Comparison of ENCODE assay signal across 36 cellular contexts in genomic region chr4:101414496-101414895, GRCh38.
"Had no signal": no experiment of that assay in that cellular context is flagged by ENCODE, and none has a peak within 500 bp of the region (broad histone marks: within the 10 kb centered on the region; RNA-seq: fewer than 3 reads in every experiment).

No MANE protein-coding gene starts in this region.

- H3K27me3 Mint-ChIP-seq: progenitor cell of endocrine pancreas; stimulated activated memory B cell treated with anti-CD40 and anti-IgM and Interleukin-4, amounts not matched to agents 10 μg/mL and 1 μg/mL and 100 μg/mL, for 72 hours; type B pancreatic cell had no signal

- H3K4me3 ChIP-seq: ascending aorta, cardiac muscle cell, colonic mucosa, dorsolateral prefrontal cortex, left lung, lung, mucosa of descending colon, uterus had no signal

- H3K9me3 Mint-ChIP-seq: activated naive CD8-positive, alpha-beta T cell treated with anti-CD3 and anti-CD28 coated beads for 36 hours; stimulated activated memory B cell treated with anti-CD40 and anti-IgM and Interleukin-4, amounts not matched to agents 10 μg/mL and 1 μg/mL and 100 μg/mL, for 72 hours; type B pancreatic cell had no signal

- H3K27ac ChIP-seq: ascending aorta, cardiac muscle cell, colonic mucosa, dorsolateral prefrontal cortex, left lung, neutrophil, uterus, VCaP had no signal

- H3K27ac Mint-ChIP-seq: activated CD4-positive, alpha-beta memory T cell treated with anti-CD3 and anti-CD28 coated beads, Interleukin-2, amount 10 ng/mL, durations not matched to agents 7 days and 5 days; activated naive CD4-positive, alpha-beta T cell treated with anti-CD3 and anti-CD28 coated beads for 36 hours; activated naive CD8-positive, alpha-beta T cell treated with anti-CD3 and anti-CD28 coated beads for 36 hours; activated T-cell treated with anti-CD3 and anti-CD28 coated beads, Interleukin-2, amount 50 U/mL, for 72 hours; brain; nephron progenitor cell; progenitor cell of endocrine pancreas; stimulated activated memory B cell treated with anti-CD40 and anti-IgM and Interleukin-4, amounts not matched to agents 10 μg/mL and 1 μg/mL and 100 μg/mL, for 72 hours; stimulated activated naive CD8-positive, alpha-beta T cell treated with anti-CD3 and anti-CD28 coated beads, Interleukin-15, amount 100 ng/mL, for 72 hours; T-helper 1 cell treated with Interleukin-12 subunit alpha and Interleukin-12 subunit beta and Interleukin-4 antibody, amounts not matched to agents 30 μg/mL and 1 μg/mL, for 36 hours; type B pancreatic cell had no signal

- H3K4me3 Mint-ChIP-seq: activated CD4-positive, alpha-beta memory T cell treated with anti-CD3 and anti-CD28 coated beads, Interleukin-2, amount 10 ng/mL, durations not matched to agents 7 days and 5 days; activated naive CD4-positive, alpha-beta T cell treated with anti-CD3 and anti-CD28 coated beads for 36 hours; activated naive CD8-positive, alpha-beta T cell treated with anti-CD3 and anti-CD28 coated beads for 36 hours; activated T-cell treated with anti-CD3 and anti-CD28 coated beads, Interleukin-2, amount 50 U/mL, for 72 hours; brain; nephron progenitor cell; stimulated activated memory B cell treated with anti-CD40 and anti-IgM and Interleukin-4, amounts not matched to agents 10 μg/mL and 1 μg/mL and 100 μg/mL, for 72 hours; stimulated activated naive CD8-positive, alpha-beta T cell treated with anti-CD3 and anti-CD28 coated beads, Interleukin-15, amount 100 ng/mL, for 72 hours; T-helper 1 cell treated with Interleukin-12 subunit alpha and Interleukin-12 subunit beta and Interleukin-4 antibody, amounts not matched to agents 30 μg/mL and 1 μg/mL, for 36 hours; type B pancreatic cell had no signal

- H3K36me3 ChIP-seq: ascending aorta, cardiac muscle cell, colonic mucosa, left lung, neutrophil, uterus had no signal

- H3K9me3 ChIP-seq: ascending aorta, colonic mucosa, left lung, mucosa of descending colon, neutrophil, uterus had no signal

- H3K4me1 ChIP-seq: ascending aorta, colonic mucosa, uterus had no signal

- H3K27me3 ChIP-seq: ascending aorta, cardiac muscle cell, colonic mucosa, dorsolateral prefrontal cortex, left lung, neutrophil, uterus had no signal

- H3K36me3 Mint-ChIP-seq: brain; stimulated activated memory B cell treated with anti-CD40 and anti-IgM and Interleukin-4, amounts not matched to agents 10 μg/mL and 1 μg/mL and 100 μg/mL, for 72 hours; type B pancreatic cell had no signal

- ATAC-seq: activated T-cell treated with anti-CD3 and anti-CD28 coated beads, Interleukin-2, amount 50 U/mL, for 72 hours; left lung; mucosa of descending colon; sciatic nerve; stimulated activated memory B cell treated with anti-CD40 and anti-IgM and Interleukin-4, amounts not matched to agents 10 μg/mL and 1 μg/mL and 100 μg/mL, for 72 hours; stimulated activated naive CD8-positive, alpha-beta T cell treated with anti-CD3 and anti-CD28 coated beads, Interleukin-15, amount 100 ng/mL, for 72 hours had no signal

- DNase-seq: activated CD4-positive, alpha-beta memory T cell treated with anti-CD3 and anti-CD28 coated beads, Interleukin-2, amount 10 ng/mL, durations not matched to agents 7 days and 5 days; activated CD4-positive, alpha-beta T cell treated with anti-CD3 and anti-CD28 coated beads for 48 hours; activated effector memory CD4-positive, alpha-beta T cell treated with anti-CD3 and anti-CD28 coated beads, Interleukin-2, amount 50 U/mL, for 16 hours; activated naive CD4-positive, alpha-beta T cell treated with anti-CD3 and anti-CD28 coated beads for 36 hours; activated naive CD8-positive, alpha-beta T cell treated with anti-CD3 and anti-CD28 coated beads for 36 hours; activated T-cell treated with anti-CD3 and anti-CD28 coated beads for 4 hours; activated T-cell treated with anti-CD3 and anti-CD28 coated beads, Interleukin-2, amount 50 U/mL, for 72 hours; cerebellar nuclear complex; colonic mucosa; dorsolateral prefrontal cortex; effector memory CD4-positive, alpha-beta T cell; foreskin melanocyte; left lung; mucosa of descending colon; nephron progenitor cell; retina; small intestine; stimulated activated CD4-positive, alpha-beta T cell treated with anti-CD3 and anti-CD28 coated beads, Interleukin-1b, Interleukin-23, amount 100 ng/mL, for 48 hours; stimulated activated CD4-positive, alpha-beta T cell treated with anti-CD3 and anti-CD28 coated beads, Interleukin-4, amount 100 ng/mL, for 4 hours; stimulated activated CD8-positive, alpha-beta memory T cell treated with anti-CD3 and anti-CD28 coated beads, Interleukin-4, amount 100 ng/mL, for 48 hours; stimulated activated naive CD8-positive, alpha-beta T cell treated with anti-CD3 and anti-CD28 coated beads, Interleukin-15, amount 100 ng/mL, for 72 hours; substantia nigra; SW 1271; T-helper 9 cell; uterus had no signal
